ENCODE assay signal across 8 cellular contexts in the genomic region with DNA sequence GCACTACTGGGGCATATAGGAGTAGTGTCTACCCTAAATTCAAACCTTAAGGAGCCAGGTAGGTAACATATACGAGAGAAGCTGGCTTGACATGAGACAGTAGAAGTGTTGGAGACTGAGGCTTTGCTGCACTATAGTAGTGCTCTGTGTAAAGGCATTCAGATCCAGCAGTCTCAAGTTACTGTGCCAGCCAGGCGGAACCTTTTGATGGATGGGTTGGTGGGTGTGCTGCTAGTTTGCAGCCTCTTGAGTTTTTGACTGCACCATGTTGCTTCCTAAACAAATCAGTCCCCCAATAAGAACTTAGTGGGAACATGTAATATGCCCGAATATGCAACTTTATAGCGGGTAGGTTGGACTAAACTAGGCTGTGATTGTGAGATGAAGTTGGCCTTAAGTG. TPM values are rescaled to one million over a fixed set of nuclear protein-coding genes. Genes with fewer than 3 reads are reported as not detected.
DNase-seq lines count a peak whose midpoint lies in the region; ATAC-seq and TF ChIP-seq lines count a peak whose summit lies in the region.

No MANE protein-coding gene starts in this region.

- no peak overlapping the region for H2AFZ ChIP-seq in smooth muscle cell (ENCODE audit: low read depth)

- peaks cover 44% of the 10 kb centered on the region for H3K4me1 Mint-ChIP-seq in T-helper 17 cell

- H3K4me3 ChIP-seq in HFF-Myc (replicated peaks; ENCODE audit: low read depth, low read length) (peak overlapping the region; percentile 89), smooth muscle cell (peak overlapping the region; percentile 98)

- no peak for DNase-seq in HFF-Myc (ENCODE audit: extremely low read depth, low read depth)
- no peak for DNase-seq in T-helper 17 cell
- DNase-seq in glomerular visceral epithelial cell (ENCODE audit: extremely low spot score): peak; percentile 51
- no peak for DNase-seq in smooth muscle cell (lab: John Stamatoyannopoulos, UW; ENCODE audit: unreplicated experiment)
- no peak for DNase-seq in Kasumi-1 (lab: John Stamatoyannopoulos, UW)

- H3K9me3 ChIP-seq in T-helper 17 cell (ENCODE audit: control insufficient read depth, low read length, poor library complexity, severe bottlenecking) (no peaks in the 10 kb centered on the region), smooth muscle cell (replicated peaks; ENCODE audit: low read depth) (no peaks in the 10 kb centered on the region)

- H3K4me3 Mint-ChIP-seq in T-helper 17 cell: peak overlapping the region; percentile 98

- no peak overlapping the region for H3K27ac Mint-ChIP-seq in T-helper 17 cell

- H4K20me1 ChIP-seq in smooth muscle cell (ENCODE audit: low read depth): peaks cover 64% of the 10 kb centered on the region

- H3K36me3 ChIP-seq in smooth muscle cell (ENCODE audit: low read depth): no peaks in the 10 kb centered on the region

- peak overlapping the region; percentile 100 for H3K4me2 ChIP-seq in smooth muscle cell

- H3K27me3 ChIP-seq in smooth muscle cell (ENCODE audit: low read depth): no peaks in the 10 kb centered on the region

- H3K36me3 Mint-ChIP-seq in T-helper 17 cell (ENCODE audit: low read depth): peaks cover 12% of the 10 kb centered on the region

- H3K27ac ChIP-seq in smooth muscle cell (ENCODE audit: low read depth): peak overlapping the region; percentile 93

- no peak for TF ChIP-seq CTCF in HFF-Myc (IDR thresholded peaks at IDR 0.05; ENCODE audit: low read depth, low read length, missing control alignments)
- no peak for TF ChIP-seq CTCF in smooth muscle cell (IDR thresholded peaks at IDR 0.05; ENCODE audit: borderline replicate concordance, insufficient read depth, poor library complexity, severe bottlenecking)

- ATAC-seq in T-helper 17 cell (no peak), GM19351 (IDR thresholded peaks at IDR 0.05; ENCODE audit: unreplicated experiment) (no peak), GM21447 (IDR thresholded peaks at IDR 0.05; ENCODE audit: unreplicated experiment) (no peak), HG02981 (IDR thresholded peaks at IDR 0.05; ENCODE audit: unreplicated experiment) (no peak)

- peaks cover 4% of the 10 kb centered on the region for H3F3A ChIP-seq in smooth muscle cell (ENCODE audit: low read depth)

- H3K4me1 ChIP-seq in smooth muscle cell (ENCODE audit: low read depth): peaks cover 25% of the 10 kb centered on the region

- WGBS in smooth muscle cell (ENCODE audit: low lambda C conversion rate): 69% methylated on average over 4 of the region's 4 CpGs

- no peaks in the 10 kb centered on the region for H3K27me3 Mint-ChIP-seq in T-helper 17 cell

- peak overlapping the region; percentile 97 for H3K9ac ChIP-seq in smooth muscle cell (ENCODE audit: low read depth)

- H3K79me2 ChIP-seq in smooth muscle cell (ENCODE audit: low read depth): peaks cover 65% of the 10 kb centered on the region

RNA-seq across cellular contexts. Expression of gene CLTA, which starts 1.5 kb away (rescaled TPM):
- 10 to 100 TPM; 30.3 to 43.4 TPM for total RNA-seq in T-helper 17 cell
- total RNA-seq in smooth muscle cell: 226 and 246 TPM in 2 replicates
- polyA plus RNA-seq in smooth muscle cell: 206 and 239 TPM in 2 replicates

RNA-seq across cellular contexts. Expression of gene CCIN, which starts 23.0 kb away (rescaled TPM):
- 1 to 10 TPM in 1 of 2 donors, under 1 TPM in 1; 0.50 to 1.4 TPM for total RNA-seq in T-helper 17 cell
- total RNA-seq in smooth muscle cell: 0.31 TPM in 1 of 2 replicates, not detected in the other
- 0.14 and 1.3 TPM in 2 replicates for polyA plus RNA-seq in smooth muscle cell

RNA-seq across cellular contexts. Expression of gene GLIPR2, which starts 55.7 kb away (rescaled TPM):
- total RNA-seq in T-helper 17 cell (10 to 100 TPM; 32.5 to 51.4 TPM), smooth muscle cell (30.7 and 35.8 TPM in 2 replicates)
- 91.1 and 121 TPM in 2 replicates for polyA plus RNA-seq in smooth muscle cell
